10 cellular contexts compared by ENCODE assay signal in genomic region chr9:93072383-93072795, GRCh38. TPM values are rescaled to one million over a fixed set of nuclear protein-coding genes. Genes with fewer than 3 reads are reported as not detected.
DNase-seq lines count a peak whose midpoint lies in the region; ATAC-seq and TF ChIP-seq lines count a peak whose summit lies in the region.
"Had no signal": no experiment of that assay in that cellular context is flagged by ENCODE, and none has a peak within 500 bp of the region (broad histone marks: within the 10 kb centered on the region; RNA-seq: fewer than 3 reads in every experiment).

No MANE protein-coding gene starts in this region.

- peak; percentile 50 for ATAC-seq in gastroesophageal sphincter
- ATAC-seq in GM18909 (IDR thresholded peaks at IDR 0.05; ENCODE audit: poor library complexity, unreplicated experiment): no peak

- peak; percentile 25 for DNase-seq in A172 (ENCODE audit: low spot score)
- no peak for DNase-seq in NCI-H774 (lab: John Stamatoyannopoulos, UW)
- DNase-seq in activated effector memory CD4-positive, alpha-beta T cell treated with Interleukin-2 at 50 U/mL for 16 hours: no peak
- no peak for DNase-seq in GOT3 (lab: John Stamatoyannopoulos, UW)
- DNase-seq: NCI-H1436 had no signal

- no peaks in the 10 kb centered on the region for H3K9me2 ChIP-seq in OCI-LY1 (ENCODE audit: low read depth, low read length)

- H3K4me3 ChIP-seq in BLaER1 (peak overlapping the region; percentile 26; the same call in 1 of the 2 replicates), OCI-LY1 (ENCODE audit: low read depth, low read length, poor library complexity, severe bottlenecking) (peak overlapping the region; percentile 35), gastroesophageal sphincter (no peak overlapping the region)
- H3K4me3 ChIP-seq: SJCRH30 had no signal

- H2AFZ ChIP-seq in OCI-LY1 (ENCODE audit: low read length): no peak overlapping the region

- H3K4me2 ChIP-seq in BLaER1 (peak overlapping the region; percentile 90), OCI-LY1 (ENCODE audit: low read length) (peak overlapping the region; percentile 46)

- H4K20me1 ChIP-seq in BLaER1: peaks cover 4% of the 10 kb centered on the region; the same call in 1 of the 2 replicates
- H4K20me1 ChIP-seq in OCI-LY1 (ENCODE audit: insufficient read depth, low read length): no peaks in the 10 kb centered on the region

- H3K9ac ChIP-seq in BLaER1 (peak overlapping the region; percentile 28; the same call in 1 of the 2 replicates), OCI-LY1 (ENCODE audit: low read length) (peak overlapping the region; percentile 51)

- H3K36me3 ChIP-seq in BLaER1 (peaks cover 62% of the 10 kb centered on the region), OCI-LY1 (ENCODE audit: insufficient read depth, low read length) (peaks cover 71% of the 10 kb centered on the region), gastroesophageal sphincter (no peaks in the 10 kb centered on the region)
- H3K36me3 ChIP-seq: SJCRH30 had no signal

- H3K9me3 ChIP-seq in BLaER1: no peaks in the 10 kb centered on the region
- H3K9me3 ChIP-seq in OCI-LY1 (ENCODE audit: low read length): no peaks in the 10 kb centered on the region
- H3K9me3 ChIP-seq in gastroesophageal sphincter: no peaks in the 10 kb centered on the region
- H3K9me3 ChIP-seq: SJCRH30 had no signal

- H3K27me3 ChIP-seq in BLaER1 (no peaks in the 10 kb centered on the region), OCI-LY1 (ENCODE audit: insufficient read depth, low read length) (no peaks in the 10 kb centered on the region), gastroesophageal sphincter (no peaks in the 10 kb centered on the region)
- H3K27me3 ChIP-seq: SJCRH30 had no signal

- H3K79me2 ChIP-seq in OCI-LY1 (ENCODE audit: insufficient read depth, low read length): peaks cover 14% of the 10 kb centered on the region

- TF ChIP-seq EP300 in gastroesophageal sphincter (IDR thresholded peaks at IDR 0.05): no peak

- TF ChIP-seq POLR2A in gastroesophageal sphincter (IDR thresholded peaks at IDR 0.05): no peak

- 16 to 24% methylated on average over 3 to 5 of the region's 5 CpGs for WGBS in gastroesophageal sphincter (ENCODE audit: low coverage in 1 of 2), 2 donors

- no peaks in the 10 kb centered on the region for H3F3A ChIP-seq in OCI-LY1 (ENCODE audit: insufficient read depth, low read length)

- peak overlapping the region; percentile 75 for H3K27ac ChIP-seq in BLaER1
- peak overlapping the region; percentile 89 for H3K27ac ChIP-seq in OCI-LY1 (ENCODE audit: low read depth, low read length, poor library complexity, severe bottlenecking)
- H3K27ac ChIP-seq in gastroesophageal sphincter: peak overlapping the region in 2 of 4 donors; percentile 29 to 39
- H3K27ac ChIP-seq: SJCRH30 had no signal

- H3K4me1 ChIP-seq in BLaER1 (peaks cover 35% of the 10 kb centered on the region), OCI-LY1 (ENCODE audit: insufficient read depth, low read length, severe bottlenecking) (peaks cover 32% of the 10 kb centered on the region), gastroesophageal sphincter (peaks cover 0 to 30% (median 9%) of the 10 kb centered on the region in 3 donors)

- TF ChIP-seq CTCF in OCI-LY1 (IDR thresholded peaks at IDR 0.05; ENCODE audit: low read length) (no peak), gastroesophageal sphincter (IDR thresholded peaks at IDR 0.05) (no peak)

RNA-seq across cellular contexts. Expression of gene SUSD3, which starts 13.9 kb away (rescaled TPM):
- total RNA-seq in A172 (2014; rRNA removed; shearing (Covaris generic)): not detected in 2 replicates
- 1 to 10 TPM in 3 of 4 donors, not detected in 1; 1.5 to 4.7 (median 2.1) TPM for total RNA-seq in gastroesophageal sphincter
- total RNA-seq: SJCRH30 had no signal

RNA-seq across cellular contexts. Expression of gene CARD19, which starts 23.6 kb away (rescaled TPM):
- 51.7 and 74.8 TPM in 2 replicates for total RNA-seq in A172 (2014; rRNA removed; shearing (Covaris generic))
- 10 to 100 TPM; 78.5 to 82.2 (median 80.1) TPM for total RNA-seq in gastroesophageal sphincter

Comparison
In these comparisons a context has a peak if more than half of its experiments do, and no peak if none do; other contexts are left out.
1. H3K4me3 ChIP-seq: peak in BLaER1 (single experiment) and OCI-LY1 (single experiment); none in gastroesophageal sphincter (0 of 2).